ENCODE assay signal across 7 cellular contexts in the genomic region with DNA sequence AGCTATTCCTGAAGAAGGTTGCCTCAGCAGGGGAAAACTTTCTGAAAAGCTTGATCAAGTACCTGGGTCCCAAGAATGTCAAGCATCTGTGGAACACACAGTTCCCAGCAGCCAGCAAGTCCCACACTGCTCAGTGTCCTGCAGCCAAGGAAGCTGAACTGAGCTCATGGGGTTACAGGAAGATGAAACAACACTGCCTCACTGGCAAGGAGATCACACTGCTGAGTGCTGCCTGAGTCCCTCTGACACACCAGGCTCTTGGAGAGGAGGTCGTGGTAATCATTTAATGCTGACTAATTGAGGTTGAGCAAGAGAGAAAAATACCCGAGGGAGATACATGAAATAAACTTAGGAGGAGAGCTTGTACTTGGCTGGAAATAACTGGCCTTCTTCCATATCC.
DNase-seq lines count a peak whose midpoint lies in the region; ATAC-seq and TF ChIP-seq lines count a peak whose summit lies in the region.

No MANE protein-coding gene starts in this region.

- no peak for TF ChIP-seq RAD21 in SK-N-SH (IDR thresholded peaks at IDR 0.05; ENCODE audit: low read length)

- H3K9me3 ChIP-seq in SK-N-SH = no peaks in the 10 kb centered on the region

- TF ChIP-seq CTCF in HFF-Myc (IDR thresholded peaks at IDR 0.05; ENCODE audit: low read depth, low read length, missing control alignments) = no peak
- TF ChIP-seq CTCF in SK-N-SH (IDR thresholded peaks at IDR 0.05) = no peak
- no peak for TF ChIP-seq CTCF in fibroblast of the aortic adventitia (IDR thresholded peaks at IDR 0.05; ENCODE audit: insufficient read depth, low read length)

- TF ChIP-seq EP300 in SK-N-SH (IDR thresholded peaks at IDR 0.05; ENCODE audit: borderline replicate concordance in 1 of 2, low read depth in 1 of 2, low read length in 1 of 2) = no peak

- ATAC-seq in GM18873 (IDR thresholded peaks at IDR 0.05; ENCODE audit: low FRiP score, unreplicated experiment) = no peak

- H3K4me3 ChIP-seq in HFF-Myc (replicated peaks; ENCODE audit: low read depth, low read length) = no peak overlapping the region
- H3K4me3 ChIP-seq in SK-N-SH (ENCODE audit: low read depth in 2 of 2, low read length in 1 of 2) = no peak overlapping the region
- H3K4me3 ChIP-seq in fibroblast of the aortic adventitia (ENCODE audit: low read depth, low read length) = peak overlapping the region; percentile 10

- H3K27me3 ChIP-seq in SK-N-SH (ENCODE audit: insufficient read depth) = no peaks in the 10 kb centered on the region

- no peak overlapping the region for H3K9ac ChIP-seq in SK-N-SH

- 4% methylated on average over 2 of the region's 2 CpGs for WGBS in SK-N-SH (ENCODE audit: low lambda C conversion rate)

- peak; percentile 89 for DNase-seq in HFF-Myc (ENCODE audit: extremely low read depth, low read depth)
- DNase-seq in SK-N-SH = no peak
- DNase-seq in fibroblast of the aortic adventitia (ENCODE audit: low read depth) = peak; percentile 99
- DNase-seq in non-pigmented ciliary epithelial cell (ENCODE audit: low read depth) = peak; percentile 96
- no peak for DNase-seq in activated gamma-delta T cell treated with Interleukin-2 at 50 U/mL for 16 hours
- no peak for DNase-seq in NCI-H345 (lab: John Stamatoyannopoulos, UW)

- peaks cover 22% of the 10 kb centered on the region for H3F3A ChIP-seq in SK-N-SH (replicated peaks; ENCODE audit: insufficient read depth)

- no peaks in the 10 kb centered on the region for H3K79me2 ChIP-seq in SK-N-SH (ENCODE audit: insufficient read depth)

- peak overlapping the region; percentile 34 to 62; a peak in 2 of 4 replicates for H3K27ac ChIP-seq in SK-N-SH (ENCODE audit: low read depth in 2 of 2, low read length in 1 of 2)

- peak overlapping the region; percentile 33; the same call in 1 of the 2 replicates for H3K4me2 ChIP-seq in SK-N-SH

- POLR2A ChIA-PET in SK-N-SH (lab: Yijun Ruan, JAX) = no interaction called here

- H3K4me1 ChIP-seq in SK-N-SH (ENCODE audit: control insufficient read depth in 1 of 2, insufficient read depth in 2 of 2, low read depth in 1 of 2, low read length in 1 of 2) = peaks cover 0 to 7% of the 10 kb centered on the region in 2 experiments; a peak in 1 of 4 replicates

- no peaks in the 10 kb centered on the region for H4K20me1 ChIP-seq in SK-N-SH (ENCODE audit: insufficient read depth)

- no peak overlapping the region for H2AFZ ChIP-seq in SK-N-SH (ENCODE audit: low read depth)

- H3K36me3 ChIP-seq in SK-N-SH (replicated peaks in 1 of 2; ENCODE audit: control insufficient read depth in 1 of 2, insufficient read depth in 2 of 2, low read length in 1 of 2) = peaks cover 0 to 4% of the 10 kb centered on the region in 2 experiments

- CTCF ChIA-PET in SK-N-SH (lab: Yijun Ruan, JAX) = interaction anchor here (0.9 to 1.5 kb wide), 2 partner anchors 82 to 285 kb away, joined by 3 to 4 read pairs; no protein-coding TSS in a partner anchor

- H3K9me2 ChIP-seq in SK-N-SH = no peaks in the 10 kb centered on the region

TF ChIP-seq in SK-N-SH, 30 proteins besides CTCF, POLR2A, EP300 and RAD21:
- TF ChIP-seq, protein P1, sequence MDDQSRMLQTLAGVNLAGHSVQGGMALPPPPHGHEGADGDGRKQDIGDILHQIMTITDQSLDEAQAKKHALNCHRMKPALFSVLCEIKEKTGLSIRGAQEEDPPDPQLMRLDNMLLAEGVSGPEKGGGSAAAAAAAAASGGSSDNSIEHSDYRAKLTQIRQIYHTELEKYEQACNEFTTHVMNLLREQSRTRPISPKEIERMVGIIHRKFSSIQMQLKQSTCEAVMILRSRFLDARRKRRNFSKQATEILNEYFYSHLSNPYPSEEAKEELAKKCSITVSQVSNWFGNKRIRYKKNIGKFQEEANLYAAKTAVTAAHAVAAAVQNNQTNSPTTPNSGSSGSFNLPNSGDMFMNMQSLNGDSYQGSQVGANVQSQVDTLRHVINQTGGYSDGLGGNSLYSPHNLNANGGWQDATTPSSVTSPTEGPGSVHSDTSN (IDR thresholded peaks at IDR 0.05) = 0 out of 2 replicates have a peak, but pooled peaks have one; percentile 16
- peak; percentile 13; the same call in 1 of the 2 replicates for TF ChIP-seq POLR2AphosphoS5 (IDR thresholded peaks at IDR 0.05; ENCODE audit: low read depth, low read length)
- TF ChIP-seq TAF1 (IDR thresholded peaks at IDR 0.05; ENCODE audit: borderline replicate concordance, low read depth, low read length) = no peak
- no peak for TF ChIP-seq SIN3A (IDR thresholded peaks at IDR 0.05; ENCODE audit: borderline replicate concordance, low read depth, low read length)
- no peak for TF ChIP-seq EZH2phosphoT487 (IDR thresholded peaks at IDR 0.05; ENCODE audit: borderline replicate concordance, low read depth)
- no peak for TF ChIP-seq FOXM1 (IDR thresholded peaks at IDR 0.05; ENCODE audit: low read depth)
- TF ChIP-seq MXI1 (IDR thresholded peaks at IDR 0.05; ENCODE audit: low read depth, low read length) = no peak
- TF ChIP-seq FOSL2 (IDR thresholded peaks at IDR 0.05; ENCODE audit: borderline replicate concordance, low read depth) = peak; percentile 22; the same call in 1 of the 2 replicates
- no peak for TF ChIP-seq FOXJ3 (CRISPR knock-in tag; IDR thresholded peaks at IDR 0.05)
- TF ChIP-seq, protein P2, sequence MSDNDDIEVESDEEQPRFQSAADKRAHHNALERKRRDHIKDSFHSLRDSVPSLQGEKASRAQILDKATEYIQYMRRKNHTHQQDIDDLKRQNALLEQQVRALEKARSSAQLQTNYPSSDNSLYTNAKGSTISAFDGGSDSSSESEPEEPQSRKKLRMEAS (IDR thresholded peaks at IDR 0.05; ENCODE audit: low read depth) = peak; percentile 52
- TF ChIP-seq, protein P3, sequence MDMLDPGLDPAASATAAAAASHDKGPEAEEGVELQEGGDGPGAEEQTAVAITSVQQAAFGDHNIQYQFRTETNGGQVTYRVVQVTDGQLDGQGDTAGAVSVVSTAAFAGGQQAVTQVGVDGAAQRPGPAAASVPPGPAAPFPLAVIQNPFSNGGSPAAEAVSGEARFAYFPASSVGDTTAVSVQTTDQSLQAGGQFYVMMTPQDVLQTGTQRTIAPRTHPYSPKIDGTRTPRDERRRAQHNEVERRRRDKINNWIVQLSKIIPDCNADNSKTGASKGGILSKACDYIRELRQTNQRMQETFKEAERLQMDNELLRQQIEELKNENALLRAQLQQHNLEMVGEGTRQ (IDR thresholded peaks at IDR 0.05; ENCODE audit: borderline replicate concordance, low read depth, low read length) = no peak
- no peak for TF ChIP-seq JUND (IDR thresholded peaks at IDR 0.05)
- no peak for TF ChIP-seq RCOR1 (IDR thresholded peaks at IDR 0.05; ENCODE audit: low read length)
TF ChIP-seq in SK-N-SH: peak in this region for 4.

Comparison
In these comparisons a context has a peak if more than half of its experiments do, and no peak if none do; other contexts are left out.
1. DNase-seq: peak in HFF-Myc (single experiment), fibroblast of the aortic adventitia (single experiment) and non-pigmented ciliary epithelial cell (single experiment); none in SK-N-SH (single experiment), activated gamma-delta T cell treated with Interleukin-2 at 50 U/mL for 16 hours (single experiment) and NCI-H345 (single experiment).